In genomic region chr12:108582509-108582908, GRCh38 we compare ENCODE assay signal across 16 cellular contexts. TPM values are rescaled to one million over a fixed set of nuclear protein-coding genes. Genes with fewer than 3 reads are reported as not detected.
DNase-seq lines count a peak whose midpoint lies in the region; ATAC-seq, FAIRE-seq and TF ChIP-seq lines count a peak whose summit lies in the region.
"Had no signal": no experiment of that assay in that cellular context is flagged by ENCODE, and none has a peak within 500 bp of the region (broad histone marks: within the 10 kb centered on the region; RNA-seq: fewer than 3 reads in every experiment).

No MANE protein-coding gene starts in this region.

- H3K79me2 ChIP-seq in trophoblast cell (ENCODE audit: control insufficient read depth, insufficient read depth, low read length, poor library complexity) = peaks cover 20% of the 10 kb centered on the region

- peak overlapping the region; percentile 97 for H2BK12ac ChIP-seq in trophoblast cell (ENCODE audit: low read length)

- H3K9me3 ChIP-seq in kidney (ENCODE audit: control insufficient read depth in 1 of 2, low read length in 2 of 2) (no peaks in the 10 kb centered on the region), trophoblast cell (ENCODE audit: insufficient read depth, low read depth, low read length) (peaks cover 4% of the 10 kb centered on the region), upper lobe of right lung (no peaks in the 10 kb centered on the region)

- no peaks in the 10 kb centered on the region for H3K36me3 ChIP-seq in kidney (ENCODE audit: control insufficient read depth in 1 of 2, insufficient read depth in 2 of 2, low read length in 2 of 2)
- H3K36me3 ChIP-seq in trophoblast cell (ENCODE audit: control insufficient read depth in 1 of 2, insufficient read depth in 2 of 2, low read length in 2 of 2) = no peaks in the 10 kb centered on the region
- H3K36me3 ChIP-seq in upper lobe of right lung = no peaks in the 10 kb centered on the region

- H3K4me3 ChIP-seq in kidney (ENCODE audit: low read length in 2 of 2) = no peak overlapping the region
- H3K4me3 ChIP-seq in trophoblast cell (ENCODE audit: low read depth, low read length) = no peak overlapping the region
- no peak overlapping the region for H3K4me3 ChIP-seq in upper lobe of right lung
- H3K4me3 ChIP-seq: GM23338 had no signal

- TF ChIP-seq CTCF in natural killer cell (IDR thresholded peaks at IDR 0.05) (no peak), kidney (IDR thresholded peaks at IDR 0.05; ENCODE audit: borderline replicate concordance, extremely low read depth, insufficient read depth) (no peak), upper lobe of right lung (IDR thresholded peaks at IDR 0.05) (no peak)

- intact Hi-C loops in natural killer cell (cut with micrococcal nuclease) = no loop called here
- intact Hi-C loops in kidney (cut with DNase I) = no loop called here
- intact Hi-C loops in upper lobe of right lung (cut with DNase I) = no loop called here

- peak overlapping the region; percentile 100 for H2BK120ac ChIP-seq in trophoblast cell (ENCODE audit: insufficient read depth, low read length, poor library complexity)

- H3K4ac ChIP-seq in trophoblast cell (ENCODE audit: low read depth, low read length) = peak overlapping the region; percentile 97

- H4K8ac ChIP-seq in trophoblast cell (ENCODE audit: low read depth, low read length) = peak overlapping the region; percentile 91

- H3K4me3 Mint-ChIP-seq in natural killer cell treated with Interleukin-12 subunit alpha and Interleukin-12 subunit beta and Interleukin-15 and Interleukin-18, amount 100 ng/mL, for 72 hours = no peak overlapping the region
- H3K4me3 Mint-ChIP-seq in natural killer cell = no peak overlapping the region
- H3K4me3 Mint-ChIP-seq: CD4-positive, alpha-beta memory T cell; GM23338 had no signal

- no peak overlapping the region for H3K9ac ChIP-seq in kidney (ENCODE audit: low read length in 2 of 2)
- H3K9ac ChIP-seq in trophoblast cell (ENCODE audit: low read length) = no peak overlapping the region

- no peak overlapping the region for H3K27ac Mint-ChIP-seq in natural killer cell treated with Interleukin-12 subunit alpha and Interleukin-12 subunit beta and Interleukin-15 and Interleukin-18, amount 100 ng/mL, for 72 hours
- no peak overlapping the region for H3K27ac Mint-ChIP-seq in natural killer cell
- H3K27ac Mint-ChIP-seq: GM23338 had no signal

- peak overlapping the region; percentile 85 for H2AK5ac ChIP-seq in trophoblast cell (ENCODE audit: low read length)

- H4K12ac ChIP-seq in trophoblast cell (ENCODE audit: low read depth, low read length) = peak overlapping the region; percentile 17

- H3K36me3 Mint-ChIP-seq in natural killer cell treated with Interleukin-12 subunit alpha and Interleukin-12 subunit beta and Interleukin-15 and Interleukin-18, amount 100 ng/mL, for 72 hours = peaks cover 12% of the 10 kb centered on the region
- H3K36me3 Mint-ChIP-seq in natural killer cell = no peaks in the 10 kb centered on the region
- H3K36me3 Mint-ChIP-seq: CD4-positive, alpha-beta memory T cell had no signal

- H4K91ac ChIP-seq in trophoblast cell (ENCODE audit: low read depth, low read length) = peak overlapping the region; percentile 100

- H3K9me3 Mint-ChIP-seq in natural killer cell treated with Interleukin-12 subunit alpha and Interleukin-12 subunit beta and Interleukin-15 and Interleukin-18, amount 100 ng/mL, for 72 hours = peaks cover 11% of the 10 kb centered on the region
- H3K9me3 Mint-ChIP-seq in natural killer cell = peaks cover 8 to 11% of the 10 kb centered on the region in 2 donors

- H3K4me1 Mint-ChIP-seq in natural killer cell treated with Interleukin-12 subunit alpha and Interleukin-12 subunit beta and Interleukin-15 and Interleukin-18, amount 100 ng/mL, for 72 hours (ENCODE audit: low read depth in 2 of 2) = peaks cover 14 to 17% of the 10 kb centered on the region in 2 donors
- peaks cover 5 to 16% of the 10 kb centered on the region in 2 donors for H3K4me1 Mint-ChIP-seq in natural killer cell

- H3K14ac ChIP-seq in trophoblast cell (ENCODE audit: low read length) = peak overlapping the region; percentile 85

- peak overlapping the region; percentile 54 for H3K18ac ChIP-seq in trophoblast cell (ENCODE audit: low read length)

- H3K4me2 ChIP-seq in trophoblast cell (ENCODE audit: low read length) = no peak overlapping the region
- H3K4me2 ChIP-seq: GM23338 had no signal

- ATAC-seq in natural killer cell treated with Interleukin-12 subunit alpha and Interleukin-12 subunit beta and Interleukin-15 and Interleukin-18, amount 100 ng/mL, for 72 hours = no peak
- ATAC-seq in natural killer cell (no peak), upper lobe of right lung (no peak)
- ATAC-seq: GM23338 had no signal

- H3K27ac ChIP-seq in kidney (ENCODE audit: low read depth in 2 of 2, low read length in 2 of 2) (no peak overlapping the region), trophoblast cell (ENCODE audit: low read depth, low read length) (peak overlapping the region; percentile 98), upper lobe of right lung (no peak overlapping the region)
- H3K27ac ChIP-seq: C4-2B, HL-60 had no signal

- peaks cover 59% of the 10 kb centered on the region for H3K79me1 ChIP-seq in trophoblast cell (ENCODE audit: low read length)

- H2AFZ ChIP-seq in trophoblast cell (ENCODE audit: insufficient read depth, low read length, poor library complexity) = peak overlapping the region; percentile 42
- H2AFZ ChIP-seq: GM23338 had no signal

- H3K27me3 Mint-ChIP-seq in natural killer cell treated with Interleukin-12 subunit alpha and Interleukin-12 subunit beta and Interleukin-15 and Interleukin-18, amount 100 ng/mL, for 72 hours = peaks cover 4 to 7% of the 10 kb centered on the region in 2 donors
- H3K27me3 Mint-ChIP-seq in natural killer cell (ENCODE audit: low read depth in 2 of 2) = peaks cover 0 to 4% of the 10 kb centered on the region in 2 donors

- H3K27me3 ChIP-seq in trophoblast cell (ENCODE audit: insufficient read depth, low read length) (no peaks in the 10 kb centered on the region), upper lobe of right lung (no peaks in the 10 kb centered on the region)

- FAIRE-seq in kidney (lab: Jason Lieb, UNC) = no peak

- peaks cover 0 to 7% of the 10 kb centered on the region in 2 donors for H3K4me1 ChIP-seq in kidney (ENCODE audit: control insufficient read depth in 1 of 2, insufficient read depth in 1 of 2, low read depth in 1 of 2, low read length in 2 of 2)
- H3K4me1 ChIP-seq in trophoblast cell (ENCODE audit: control insufficient read depth in 1 of 2, insufficient read depth in 2 of 2, low read length in 2 of 2) = peaks cover 36 to 44% of the 10 kb centered on the region in 2 experiments
- peaks cover 6% of the 10 kb centered on the region for H3K4me1 ChIP-seq in upper lobe of right lung

- peak overlapping the region; percentile 98 for H2BK5ac ChIP-seq in trophoblast cell (ENCODE audit: low read depth, low read length, poor library complexity)

- no peak overlapping the region for H3K23ac ChIP-seq in trophoblast cell (ENCODE audit: low read length)

- WGBS in trophoblast cell (ENCODE audit: extremely low coverage, insufficient coverage, insufficient read length) = no CpG with 5 or more reads among the region's 9 CpGs

- DNase-seq in natural killer cell treated with Interleukin-12 subunit alpha and Interleukin-12 subunit beta and Interleukin-15 and Interleukin-18, amount 100 ng/mL, for 72 hours (ENCODE audit: low spot score) = peak; percentile 12
- DNase-seq in natural killer cell (no peak), kidney (peak; percentile 37), trophoblast cell (no peak), upper lobe of right lung (peak; percentile 52), anterior cingulate cortex (lab: John Stamatoyannopoulos, UW) (no peak), AG20443 (ENCODE audit: low spot score) (no peak), T-helper 2 cell (no peak)
- DNase-seq: 8988T; CD4-positive, alpha-beta memory T cell; COR-L47; GF-D8; H7 had no signal

RNA-seq across cellular contexts. Expression of gene TMEM119, which starts 15.4 kb away (rescaled TPM):
- total RNA-seq in natural killer cell treated with Interleukin-12 subunit alpha and Interleukin-12 subunit beta and Interleukin-15 and Interleukin-18, amount 100 ng/mL, for 72 hours = not detected
- total RNA-seq in natural killer cell (1 to 10 TPM in 1 of 3 donors, under 1 TPM in 2; 0.70 to 3.4 (median 0.71) TPM), kidney (15.8 TPM), upper lobe of right lung (43.8 TPM)
- polyA plus RNA-seq in kidney (ENCODE audit: insufficient read depth, low read depth, low replicate concordance) = 4.1 TPM
- polyA plus RNA-seq in trophoblast cell (2013) = 16.8 and 19.9 TPM in 2 replicates

RNA-seq across cellular contexts. Expression of gene ISCU, which starts 20.1 kb away (rescaled TPM):
- 10 to 100 TPM; 66.1 to 85.3 TPM for total RNA-seq in natural killer cell treated with Interleukin-12 subunit alpha and Interleukin-12 subunit beta and Interleukin-15 and Interleukin-18, amount 100 ng/mL, for 72 hours
- total RNA-seq in natural killer cell = 100 to 1,000 TPM in 1 of 3 donors, 10 to 100 TPM in 2; 86.9 to 103 (median 97.4) TPM
- 183 TPM for total RNA-seq in kidney
- 511 TPM for polyA plus RNA-seq in kidney (ENCODE audit: insufficient read depth, low read depth, low replicate concordance)
- 154 and 158 TPM in 2 replicates for polyA plus RNA-seq in trophoblast cell (2013)
- 138 TPM for total RNA-seq in upper lobe of right lung

RNA-seq across cellular contexts. Expression of gene SART3, which starts 21.5 kb away (rescaled TPM):
- 100 to 1,000 TPM; 105 to 127 TPM for total RNA-seq in natural killer cell treated with Interleukin-12 subunit alpha and Interleukin-12 subunit beta and Interleukin-15 and Interleukin-18, amount 100 ng/mL, for 72 hours
- 100 to 1,000 TPM in 1 of 3 donors, 10 to 100 TPM in 2; 76.5 to 107 (median 78.3) TPM for total RNA-seq in natural killer cell
- 59.1 TPM for total RNA-seq in kidney
- 14.9 TPM for polyA plus RNA-seq in kidney (ENCODE audit: insufficient read depth, low read depth, low replicate concordance)
- polyA plus RNA-seq in trophoblast cell (2013) = 32.5 and 34.0 TPM in 2 replicates
- total RNA-seq in upper lobe of right lung = 44.8 TPM

RNA-seq across cellular contexts. Expression of gene SELPLG, which starts 51.2 kb away (rescaled TPM):
- total RNA-seq in natural killer cell treated with Interleukin-12 subunit alpha and Interleukin-12 subunit beta and Interleukin-15 and Interleukin-18, amount 100 ng/mL, for 72 hours = 10 to 100 TPM; 26.5 to 34.6 TPM
- total RNA-seq in natural killer cell (100 to 1,000 TPM; 179 to 201 (median 201) TPM), kidney (14.3 TPM), upper lobe of right lung (31.9 TPM)
- polyA plus RNA-seq in kidney (ENCODE audit: insufficient read depth, low read depth, low replicate concordance) = 3.7 TPM
- polyA plus RNA-seq in trophoblast cell (2013) = 3.6 and 3.7 TPM in 2 replicates

Comparison
In these comparisons a context has a peak if more than half of its experiments do, and no peak if none do; other contexts are left out.
1. DNase-seq: peak in natural killer cell treated with Interleukin-12 subunit alpha and Interleukin-12 subunit beta and Interleukin-15 and Interleukin-18, amount 100 ng/mL, for 72 hours (single experiment), kidney (single experiment) and upper lobe of right lung (single experiment); none in natural killer cell (single experiment), trophoblast cell (0 of 2), anterior cingulate cortex (0 of 58), AG20443 (single experiment) and T-helper 2 cell (0 of 5).